Comparison of ENCODE assay signal across 28 cellular contexts in genomic region chr6:50959081-50959641, GRCh38.
"Had no signal": no experiment of that assay in that cellular context is flagged by ENCODE, and none has a peak within 500 bp of the region (broad histone marks: within the 10 kb centered on the region; RNA-seq: fewer than 3 reads in every experiment).

No MANE protein-coding gene starts in this region.

- H3K27me3 Mint-ChIP-seq: activated CD4-positive, alpha-beta T cell treated with anti-CD3 and anti-CD28 coated beads, Interleukin-2, amount 10 ng/mL, durations not matched to agents 24 days and 14 days; activated CD8-positive, alpha-beta T cell treated with anti-CD3 and anti-CD28 coated beads for 36 hours; activated naive CD8-positive, alpha-beta T cell treated with anti-CD3 and anti-CD28 coated beads for 36 hours; activated T-helper 17 cell treated with anti-CD3 and anti-CD28 coated beads, Interleukin-2, amount 50 U/mL, for 72 hours had no signal

- H3K27ac Mint-ChIP-seq: activated CD4-positive, alpha-beta T cell treated with anti-CD3 and anti-CD28 coated beads, Interleukin-2, amount 10 ng/mL, durations not matched to agents 24 days and 14 days; activated CD8-positive, alpha-beta T cell treated with anti-CD3 and anti-CD28 coated beads for 36 hours; activated naive CD8-positive, alpha-beta T cell treated with anti-CD3 and anti-CD28 coated beads for 36 hours; activated T-cell treated with anti-CD3 and anti-CD28 coated beads, Interleukin-2, amount 50 U/mL, for 72 hours; activated T-helper 17 cell treated with anti-CD3 and anti-CD28 coated beads, Interleukin-2, amount 50 U/mL, for 72 hours had no signal

- H3K27me3 ChIP-seq: brain microvascular endothelial cell had no signal

- H3K4me1 Mint-ChIP-seq: activated CD4-positive, alpha-beta T cell treated with anti-CD3 and anti-CD28 coated beads, Interleukin-2, amount 10 ng/mL, durations not matched to agents 24 days and 14 days; activated naive CD8-positive, alpha-beta T cell treated with anti-CD3 and anti-CD28 coated beads for 36 hours; activated T-helper 17 cell treated with anti-CD3 and anti-CD28 coated beads, Interleukin-2, amount 50 U/mL, for 72 hours had no signal

- H3K36me3 ChIP-seq: brain microvascular endothelial cell had no signal

- H3K4me3 Mint-ChIP-seq: activated CD4-positive, alpha-beta T cell treated with anti-CD3 and anti-CD28 coated beads, Interleukin-2, amount 10 ng/mL, durations not matched to agents 24 days and 14 days; activated CD8-positive, alpha-beta T cell treated with anti-CD3 and anti-CD28 coated beads for 36 hours; activated naive CD8-positive, alpha-beta T cell treated with anti-CD3 and anti-CD28 coated beads for 36 hours; activated T-cell treated with anti-CD3 and anti-CD28 coated beads, Interleukin-2, amount 50 U/mL, for 72 hours; activated T-helper 17 cell treated with anti-CD3 and anti-CD28 coated beads, Interleukin-2, amount 50 U/mL, for 72 hours had no signal

- H3K36me3 Mint-ChIP-seq: activated naive CD8-positive, alpha-beta T cell treated with anti-CD3 and anti-CD28 coated beads for 36 hours had no signal

- H3K27ac ChIP-seq: brain microvascular endothelial cell, RWPE1 had no signal

- ATAC-seq: activated CD8-positive, alpha-beta T cell treated with anti-CD3 and anti-CD28 coated beads for 36 hours; activated T-cell treated with anti-CD3 and anti-CD28 coated beads, Interleukin-2, amount 50 U/mL, for 72 hours; activated T-helper 17 cell treated with anti-CD3 and anti-CD28 coated beads, Interleukin-2, amount 50 U/mL, for 72 hours; PC-3; Right ventricle myocardium inferior had no signal

- DNase-seq: activated CD4-positive, alpha-beta T cell treated with anti-CD3 and anti-CD28 coated beads, Interleukin-2, amount 10 ng/mL, durations not matched to agents 24 days and 14 days; activated CD4-positive, alpha-beta T cell treated with anti-CD3 and anti-CD28 coated beads, Interleukin-2, amount 50 U/mL, for 4 hours; activated CD8-positive, alpha-beta T cell treated with anti-CD3 and anti-CD28 coated beads for 36 hours; activated effector memory CD4-positive, alpha-beta T cell treated with anti-CD3 and anti-CD28 coated beads, Interleukin-2, amount 50 U/mL, for 16 hours; activated naive CD4-positive, alpha-beta T cell; activated naive CD4-positive, alpha-beta T cell treated with anti-CD3 and anti-CD28 coated beads, Interleukin-2, amount 50 U/mL, for 16 hours; activated naive CD8-positive, alpha-beta T cell treated with anti-CD3 and anti-CD28 coated beads for 36 hours; activated T-cell treated with anti-CD3 and anti-CD28 coated beads, Interleukin-2, amount 50 U/mL, for 1 hour; activated T-cell treated with anti-CD3 and anti-CD28 coated beads, Interleukin-2, amount 50 U/mL, for 72 hours; amniotic stem cell; aorta; brain microvascular endothelial cell; central memory CD4-positive, alpha-beta T cell; NCI-H1092 treated with DMSO at 0.1 percent for 48 hours; NCI-H1417; NCI-H146; NCI-H187; NCI-H2029 treated with DMSO at 0.1 percent for 48 hours; NCI-H2107; NCI-H2171; NCI-H446; NCI-H510A treated with DMSO at 0.1 percent for 48 hours; PC-3; SIG-M5; T1000 had no signal

- H3K9me3 Mint-ChIP-seq: activated CD4-positive, alpha-beta T cell treated with anti-CD3 and anti-CD28 coated beads, Interleukin-2, amount 10 ng/mL, durations not matched to agents 24 days and 14 days; activated CD8-positive, alpha-beta T cell treated with anti-CD3 and anti-CD28 coated beads for 36 hours; activated naive CD8-positive, alpha-beta T cell treated with anti-CD3 and anti-CD28 coated beads for 36 hours; activated T-cell treated with anti-CD3 and anti-CD28 coated beads, Interleukin-2, amount 50 U/mL, for 72 hours; activated T-helper 17 cell treated with anti-CD3 and anti-CD28 coated beads, Interleukin-2, amount 50 U/mL, for 72 hours had no signal
